Comparison of ENCODE assay signal across 18 cellular contexts in genomic region chr1:212359794-212360479, GRCh38. TPM values are rescaled to one million over a fixed set of nuclear protein-coding genes. Genes with fewer than 3 reads are reported as not detected.
DNase-seq lines count a peak whose midpoint lies in the region; ATAC-seq and TF ChIP-seq lines count a peak whose summit lies in the region.
"Had no signal": no experiment of that assay in that cellular context is flagged by ENCODE, and none has a peak within 500 bp of the region (broad histone marks: within the 10 kb centered on the region; RNA-seq: fewer than 3 reads in every experiment).

No MANE protein-coding gene starts in this region.

- H3K4me2 ChIP-seq in neural progenitor cell: no peak overlapping the region

- no peaks in the 10 kb centered on the region for H3K9me3 Mint-ChIP-seq in activated CD8-positive, alpha-beta T cell treated with anti-CD3 and anti-CD28 coated beads, Interleukin-2, amount 10 ng/mL, durations not matched to agents 7 days and 5 days (ENCODE audit: insufficient read depth)
- H3K9me3 Mint-ChIP-seq in neural progenitor cell: no peaks in the 10 kb centered on the region

- no peaks in the 10 kb centered on the region for H3K27me3 Mint-ChIP-seq in activated CD8-positive, alpha-beta T cell treated with anti-CD3 and anti-CD28 coated beads, Interleukin-2, amount 10 ng/mL, durations not matched to agents 7 days and 5 days (ENCODE audit: low read depth)
- H3K27me3 Mint-ChIP-seq in neural progenitor cell (ENCODE audit: insufficient read depth, low read depth): no peaks in the 10 kb centered on the region

- H3K27ac ChIP-seq in suprapubic skin (no peak overlapping the region), neural progenitor cell (no peak overlapping the region)
- H3K27ac ChIP-seq: gastrocnemius medialis, left lung had no signal

- no peak for TF ChIP-seq POLR2A in suprapubic skin (IDR thresholded peaks at IDR 0.05)

- H3K27me3 ChIP-seq in suprapubic skin (no peaks in the 10 kb centered on the region), neural progenitor cell (no peaks in the 10 kb centered on the region)
- H3K27me3 ChIP-seq: gastrocnemius medialis, left lung, spleen had no signal

- no peak overlapping the region for H3K9ac ChIP-seq in neural progenitor cell

- no peak overlapping the region for H2AFZ ChIP-seq in neural progenitor cell (replicated peaks)

- no peaks in the 10 kb centered on the region for H3K4me1 ChIP-seq in suprapubic skin
- H3K4me1 ChIP-seq in neural progenitor cell: no peaks in the 10 kb centered on the region
- H3K4me1 ChIP-seq: left lung, spleen had no signal

- H3K4me3 ChIP-seq in suprapubic skin (no peak overlapping the region), neural progenitor cell (no peak overlapping the region)
- H3K4me3 ChIP-seq: gastrocnemius medialis, left lung, spleen had no signal

- no peaks in the 10 kb centered on the region for H4K20me1 ChIP-seq in neural progenitor cell (ENCODE audit: low read depth)

- H3K9me3 ChIP-seq in suprapubic skin (no peaks in the 10 kb centered on the region), neural progenitor cell (ENCODE audit: low read depth) (no peaks in the 10 kb centered on the region)
- H3K9me3 ChIP-seq: gastrocnemius medialis, left lung, spleen had no signal

- peak; percentile 32 for DNase-seq in stimulated activated CD4-positive, alpha-beta T cell treated with anti-CD3 and anti-CD28 coated beads, Interleukin-15, amount 100 ng/mL, for 24 hours
- no peak for DNase-seq in stimulated activated CD4-positive, alpha-beta T cell treated with anti-CD3 and anti-CD28 coated beads, Interleukin-2, amount 100 ng/mL, for 48 hours
- DNase-seq in activated CD8-positive, alpha-beta T cell treated with anti-CD3 and anti-CD28 coated beads, Interleukin-2, amount 10 ng/mL, durations not matched to agents 7 days and 5 days: no peak
- DNase-seq in left colon (no peak), suprapubic skin (ENCODE audit: low spot score in 2 of 2) (no peak), neural progenitor cell (ENCODE audit: low spot score) (no peak), AG20443 (ENCODE audit: low spot score) (no peak)
- DNase-seq: cerebellar nuclear complex, DMS53, gastrocnemius medialis, H7, left lung, NCI-H1417, NCI-H2171 treated with DMSO at 0.1 percent for 48 hours, NCI-H82, spleen had no signal

- H3K27ac Mint-ChIP-seq in activated CD8-positive, alpha-beta T cell treated with anti-CD3 and anti-CD28 coated beads, Interleukin-2, amount 10 ng/mL, durations not matched to agents 7 days and 5 days: peak overlapping the region; percentile 71
- no peak overlapping the region for H3K27ac Mint-ChIP-seq in neural progenitor cell

- POLR2A ChIA-PET in activated CD8-positive, alpha-beta T cell treated with anti-CD3 and anti-CD28 coated beads, Interleukin-2, amount 10 ng/mL, durations not matched to agents 7 days and 5 days (lab: Charles Lee): no interaction called here

- intact Hi-C loops in left colon (cut with DNase I, micrococcal nuclease): no loop called here

- peaks cover 7% of the 10 kb centered on the region for H3F3A ChIP-seq in neural progenitor cell (ENCODE audit: low read depth)

- no peak for ATAC-seq in activated CD8-positive, alpha-beta T cell treated with anti-CD3 and anti-CD28 coated beads, Interleukin-2, amount 10 ng/mL, durations not matched to agents 7 days and 5 days
- ATAC-seq in left colon: peak; percentile 22
- ATAC-seq: gastrocnemius medialis, left lung, Panc1, SK-N-SH treated with all-trans-retinoic acid at 6 μM for 48 hours had no signal

- H3K36me3 ChIP-seq in suprapubic skin (peaks cover 67% of the 10 kb centered on the region), neural progenitor cell (peaks cover 11% of the 10 kb centered on the region)

- H3K79me2 ChIP-seq in neural progenitor cell (ENCODE audit: low read depth): no peaks in the 10 kb centered on the region

- no peak for TF ChIP-seq CTCF in suprapubic skin (IDR thresholded peaks at IDR 0.05)
- no peak for TF ChIP-seq CTCF in neural progenitor cell (IDR thresholded peaks at IDR 0.05)

- H3K4me3 Mint-ChIP-seq in activated CD8-positive, alpha-beta T cell treated with anti-CD3 and anti-CD28 coated beads, Interleukin-2, amount 10 ng/mL, durations not matched to agents 7 days and 5 days: no peak overlapping the region
- H3K4me3 Mint-ChIP-seq in neural progenitor cell: no peak overlapping the region

- H3K4me1 Mint-ChIP-seq in activated CD8-positive, alpha-beta T cell treated with anti-CD3 and anti-CD28 coated beads, Interleukin-2, amount 10 ng/mL, durations not matched to agents 7 days and 5 days (ENCODE audit: low read depth): peaks cover 14% of the 10 kb centered on the region
- H3K4me1 Mint-ChIP-seq in neural progenitor cell: no peaks in the 10 kb centered on the region

- WGBS in suprapubic skin: 88% methylated on average over 4 of the region's 4 CpGs

- peaks cover 59% of the 10 kb centered on the region for H3K36me3 Mint-ChIP-seq in activated CD8-positive, alpha-beta T cell treated with anti-CD3 and anti-CD28 coated beads, Interleukin-2, amount 10 ng/mL, durations not matched to agents 7 days and 5 days (ENCODE audit: low read depth)
- H3K36me3 Mint-ChIP-seq in neural progenitor cell: peaks cover 18% of the 10 kb centered on the region

- CTCF ChIA-PET in activated CD8-positive, alpha-beta T cell treated with anti-CD3 and anti-CD28 coated beads, Interleukin-2, amount 10 ng/mL, durations not matched to agents 7 days and 5 days (lab: Charles Lee): interaction anchor here (1.1 to 4.2 kb wide), 7 partner anchors 9 to 679 kb away, joined by 3 to 18 read pairs (median 4); partner anchors contain the start of genes DTL and INTS7

- TF ChIP-seq EP300 in suprapubic skin (IDR thresholded peaks at IDR 0.05): no peak

RNA-seq across cellular contexts. Expression of gene PACC1, which starts 54.7 kb away (rescaled TPM):
- total RNA-seq in activated CD8-positive, alpha-beta T cell treated with anti-CD3 and anti-CD28 coated beads, Interleukin-2, amount 10 ng/mL, durations not matched to agents 7 days and 5 days: 10 to 100 TPM in 1 of 2 experiments, 1 to 10 TPM in 1; 10.0 to 13.2 TPM
- 1 to 10 TPM; 2.8 to 2.9 TPM for total RNA-seq in left colon
- total RNA-seq in suprapubic skin: 10 to 100 TPM in 1 of 4 donors, 1 to 10 TPM in 3; 3.3 to 11.9 (median 4.7) TPM
- 16.5 and 21.1 TPM in 2 replicates for total RNA-seq in neural progenitor cell (ENCODE audit: low replicate concordance)
